In the genomic region with DNA sequence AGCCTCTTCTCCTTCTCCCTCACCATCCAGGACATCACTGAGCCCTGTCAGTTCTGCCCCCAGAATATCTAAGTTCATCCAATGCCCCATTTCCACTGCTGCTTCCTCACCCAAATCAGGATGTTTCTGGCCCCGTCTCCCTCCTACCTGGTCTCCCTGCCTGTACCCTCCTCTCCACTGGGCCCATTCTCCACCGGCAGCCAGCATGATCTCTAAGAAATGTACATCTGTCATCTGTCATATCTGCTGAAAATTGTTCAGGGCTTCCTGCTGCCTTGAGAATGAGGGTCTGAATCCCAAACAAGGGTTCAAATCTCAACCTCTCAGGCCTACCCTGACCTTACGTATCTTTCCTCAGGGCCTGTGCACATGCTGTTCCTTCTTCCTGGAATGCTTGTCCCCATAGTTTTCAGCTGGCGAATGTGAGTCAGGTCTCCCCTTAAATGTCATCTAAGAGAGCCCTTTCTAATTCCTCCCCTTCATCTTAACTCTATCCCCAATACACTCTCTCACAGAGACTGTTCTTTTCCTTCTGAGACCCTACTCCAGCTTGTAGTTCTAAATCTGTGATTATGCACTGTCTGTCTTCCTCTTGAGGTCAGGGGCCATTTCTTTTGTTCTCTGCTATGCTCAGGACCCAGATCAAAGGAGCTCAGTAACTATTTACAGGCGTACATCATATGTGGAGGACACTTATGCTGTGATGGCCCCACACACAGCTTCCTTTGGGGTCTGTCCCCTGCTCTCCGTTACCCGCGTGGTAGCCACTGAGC, we compare ENCODE assay signal across 8 cellular contexts. TPM values are rescaled to one million over a fixed set of nuclear protein-coding genes. Genes with fewer than 3 reads are reported as not detected.
A peak's percentile ranks its signal among the peaks of the same experiment; 100 is the strongest.
DNase-seq lines count a peak whose midpoint lies in the region; ATAC-seq and TF ChIP-seq lines count a peak whose summit lies in the region.

No MANE protein-coding gene starts in this region.

- H3K4me1 Mint-ChIP-seq in CD8-positive, alpha-beta T cell (ENCODE audit: low read depth), result peaks cover 33% of the 10 kb centered on the region

- TF ChIP-seq CTCF in CD8-positive, alpha-beta T cell (IDR thresholded peaks at IDR 0.05), result no peak
- no peak for TF ChIP-seq CTCF in SK-N-SH (IDR thresholded peaks at IDR 0.05)
- TF ChIP-seq CTCF in esophagus muscularis mucosa (IDR thresholded peaks at IDR 0.05), result no peak
- TF ChIP-seq CTCF in psoas muscle (IDR thresholded peaks at IDR 0.05), result no peak

- CTCF ChIA-PET in CD8-positive, alpha-beta T cell (lab: Charles Lee), result no interaction called here
- CTCF ChIA-PET in SK-N-SH (lab: Yijun Ruan, JAX), result interaction anchor here (1.3 kb wide), 1 partner anchor 160 kb away, joined by 6 read pairs; no protein-coding TSS in a partner anchor

- POLR2A ChIA-PET in CD8-positive, alpha-beta T cell (lab: Charles Lee), result interaction anchor here (1.1 to 1.7 kb wide), 2 partner anchors 14 to 28 kb away, joined by 3 to 5 read pairs; no protein-coding TSS in a partner anchor
- POLR2A ChIA-PET in SK-N-SH (lab: Yijun Ruan, JAX), result no interaction called here

- peaks cover 31% of the 10 kb centered on the region for H3F3A ChIP-seq in SK-N-SH (replicated peaks; ENCODE audit: insufficient read depth)

- H3K79me2 ChIP-seq in SK-N-SH (ENCODE audit: insufficient read depth), result peaks cover 84% of the 10 kb centered on the region

- H3K36me3 Mint-ChIP-seq in CD8-positive, alpha-beta T cell, result no peaks in the 10 kb centered on the region

- no peak for ATAC-seq in CD8-positive, alpha-beta T cell
- ATAC-seq in psoas muscle (no peak), GM18498 (IDR thresholded peaks at IDR 0.05; ENCODE audit: unreplicated experiment) (no peak), GM21529 (IDR thresholded peaks at IDR 0.05; ENCODE audit: unreplicated experiment) (no peak)

- 79% methylated on average over 8 of the region's 8 CpGs for WGBS in SK-N-SH (ENCODE audit: low lambda C conversion rate)
- 75% methylated on average over 8 of the region's 8 CpGs for WGBS in esophagus muscularis mucosa
- 55 to 68% (median 57%) methylated on average over 8 of the region's 8 CpGs for WGBS in psoas muscle, 3 donors

- peak overlapping the region; percentile 71 for H3K9ac ChIP-seq in SK-N-SH

- no peak for TF ChIP-seq RAD21 in SK-N-SH (IDR thresholded peaks at IDR 0.05; ENCODE audit: low read length)

- H3K27ac ChIP-seq in CD8-positive, alpha-beta T cell (ENCODE audit: low read depth, low read length), result no peak overlapping the region
- peak overlapping the region; percentile 67 to 98 for H3K27ac ChIP-seq in SK-N-SH (ENCODE audit: low read depth in 2 of 2, low read length in 1 of 2)
- H3K27ac ChIP-seq in esophagus muscularis mucosa (replicated peaks in 1 of 4), result peak overlapping the region; percentile 79 to 88 (median 83)
- peak overlapping the region; percentile 90 for H3K27ac ChIP-seq in psoas muscle

- no peak overlapping the region for H3K4me3 ChIP-seq in CD8-positive, alpha-beta T cell (ENCODE audit: low read depth, low read length)
- H3K4me3 ChIP-seq in SK-N-SH (ENCODE audit: low read depth in 2 of 2, low read length in 1 of 2) (0 out of 4 replicates have a peak overlapping the region, but pooled peaks of 1 of the 2 experiments have one; percentile 16), esophagus muscularis mucosa (no peak overlapping the region), psoas muscle (no peak overlapping the region)

- H3K9me3 ChIP-seq in CD8-positive, alpha-beta T cell (ENCODE audit: low read length), result no peaks in the 10 kb centered on the region
- H3K9me3 ChIP-seq in SK-N-SH (peaks cover 2% of the 10 kb centered on the region; the same call in 1 of the 2 replicates), esophagus muscularis mucosa (no peaks in the 10 kb centered on the region), psoas muscle (peaks cover 2% of the 10 kb centered on the region)

- H3K27ac Mint-ChIP-seq in CD8-positive, alpha-beta T cell, result peak overlapping the region; percentile 49

- peak overlapping the region; percentile 27 for H3K4me3 Mint-ChIP-seq in CD8-positive, alpha-beta T cell

- no peak for DNase-seq in CD8-positive, alpha-beta T cell
- DNase-seq in SK-N-SH, result no peak
- DNase-seq in esophagus muscularis mucosa (ENCODE audit: extremely low spot score), result no peak
- no peak for DNase-seq in psoas muscle
- DNase-seq in NCI-H446 treated with DMSO at 0.1 percent for 48 hours (lab: John Stamatoyannopoulos, UW), result no peak
- no peak for DNase-seq in NCI-H146 (lab: John Stamatoyannopoulos, UW)

- H3K36me3 ChIP-seq in CD8-positive, alpha-beta T cell (ENCODE audit: insufficient read depth, low read length), result no peaks in the 10 kb centered on the region
- peaks cover 0 to 7% of the 10 kb centered on the region in 2 experiments for H3K36me3 ChIP-seq in SK-N-SH (replicated peaks in 1 of 2; ENCODE audit: control insufficient read depth in 1 of 2, insufficient read depth in 2 of 2, low read length in 1 of 2)
- no peaks in the 10 kb centered on the region for H3K36me3 ChIP-seq in esophagus muscularis mucosa
- no peaks in the 10 kb centered on the region for H3K36me3 ChIP-seq in psoas muscle (ENCODE audit: insufficient read depth in 1 of 2, low read depth in 1 of 2)

- peaks cover 3% of the 10 kb centered on the region for H3K9me3 Mint-ChIP-seq in CD8-positive, alpha-beta T cell

- H3K9me2 ChIP-seq in SK-N-SH, result no peaks in the 10 kb centered on the region

- H3K27me3 Mint-ChIP-seq in CD8-positive, alpha-beta T cell (ENCODE audit: low read depth), result no peaks in the 10 kb centered on the region

- H3K4me1 ChIP-seq in CD8-positive, alpha-beta T cell (ENCODE audit: insufficient read depth, low read length), result peaks cover 84% of the 10 kb centered on the region
- H3K4me1 ChIP-seq in SK-N-SH (ENCODE audit: control insufficient read depth in 1 of 2, insufficient read depth in 2 of 2, low read depth in 1 of 2, low read length in 1 of 2) (peaks cover 33 to 54% of the 10 kb centered on the region in 2 experiments), esophagus muscularis mucosa (peaks cover 72 to 98% (median 88%) of the 10 kb centered on the region in 4 donors), psoas muscle (peaks cover 96% of the 10 kb centered on the region)

- H2AFZ ChIP-seq in SK-N-SH (ENCODE audit: low read depth), result no peak overlapping the region

- H4K20me1 ChIP-seq in SK-N-SH (ENCODE audit: insufficient read depth), result no peaks in the 10 kb centered on the region

- intact Hi-C loops in CD8-positive, alpha-beta T cell (cut with DNase I, micrococcal nuclease), result loop anchor here in 1 of 2 experiments (1.0 kb wide), 1 partner anchor 25 kb away; no protein-coding TSS in a partner anchor
- intact Hi-C loops in esophagus muscularis mucosa (cut with DNase I) (no loop called here), psoas muscle (cut with DNase I) (no loop called here)

- peak overlapping the region; percentile 61 for H3K4me2 ChIP-seq in SK-N-SH

- TF ChIP-seq EP300 in SK-N-SH (IDR thresholded peaks at IDR 0.05; ENCODE audit: borderline replicate concordance in 1 of 2, low read depth in 1 of 2, low read length in 1 of 2) (no peak), esophagus muscularis mucosa (IDR thresholded peaks at IDR 0.05) (no peak)

- no peaks in the 10 kb centered on the region for H3K27me3 ChIP-seq in CD8-positive, alpha-beta T cell (ENCODE audit: insufficient read depth, low read length)
- no peaks in the 10 kb centered on the region for H3K27me3 ChIP-seq in SK-N-SH (ENCODE audit: insufficient read depth)
- no peaks in the 10 kb centered on the region for H3K27me3 ChIP-seq in esophagus muscularis mucosa
- no peaks in the 10 kb centered on the region for H3K27me3 ChIP-seq in psoas muscle (ENCODE audit: insufficient read depth in 3 of 3, low read length in 2 of 3)

- no peak for TF ChIP-seq POLR2A in esophagus muscularis mucosa (IDR thresholded peaks at IDR 0.05; ENCODE audit: low read depth)

TF ChIP-seq in SK-N-SH, 30 proteins besides CTCF, POLR2A, EP300 and RAD21:
- no peak for TF ChIP-seq JUND (IDR thresholded peaks at IDR 0.05)
- TF ChIP-seq FOXJ3 (CRISPR knock-in tag; IDR thresholded peaks at IDR 0.05), result no peak
- TF ChIP-seq GATA2 (CRISPR knock-in tag; IDR thresholded peaks at IDR 0.05), result no peak
- TF ChIP-seq RFX5 (IDR thresholded peaks at IDR 0.05; ENCODE audit: low read length), result no peak

RNA-seq across cellular contexts. Expression of a gene that starts 40.8 kb away (rescaled TPM):
- total RNA-seq in CD8-positive, alpha-beta T cell, result 10 to 100 TPM; 25.4 to 29.0 TPM
- polyA plus RNA-seq in SK-N-SH (2012; rRNA removed) (18.0 and 19.5 TPM in 2 replicates), psoas muscle (10 to 100 TPM in 2 of 3 donors, 1 to 10 TPM in 1; 2.9 to 29.3 (median 20.3) TPM)
- polyA plus RNA-seq in SK-N-SH (2012; cell fraction: cytosol; rRNA removed), result 12.0 and 14.6 TPM in 2 replicates
- polyA plus RNA-seq in SK-N-SH (2012; cell fraction: nucleus; rRNA removed), result 47.4 and 59.5 TPM in 2 replicates
- total RNA-seq in esophagus muscularis mucosa (10 to 100 TPM; 21.2 to 32.3 (median 24.2) TPM), psoas muscle (10 to 100 TPM; 25.7 to 47.6 (median 44.0) TPM)
